In the genomic region with DNA sequence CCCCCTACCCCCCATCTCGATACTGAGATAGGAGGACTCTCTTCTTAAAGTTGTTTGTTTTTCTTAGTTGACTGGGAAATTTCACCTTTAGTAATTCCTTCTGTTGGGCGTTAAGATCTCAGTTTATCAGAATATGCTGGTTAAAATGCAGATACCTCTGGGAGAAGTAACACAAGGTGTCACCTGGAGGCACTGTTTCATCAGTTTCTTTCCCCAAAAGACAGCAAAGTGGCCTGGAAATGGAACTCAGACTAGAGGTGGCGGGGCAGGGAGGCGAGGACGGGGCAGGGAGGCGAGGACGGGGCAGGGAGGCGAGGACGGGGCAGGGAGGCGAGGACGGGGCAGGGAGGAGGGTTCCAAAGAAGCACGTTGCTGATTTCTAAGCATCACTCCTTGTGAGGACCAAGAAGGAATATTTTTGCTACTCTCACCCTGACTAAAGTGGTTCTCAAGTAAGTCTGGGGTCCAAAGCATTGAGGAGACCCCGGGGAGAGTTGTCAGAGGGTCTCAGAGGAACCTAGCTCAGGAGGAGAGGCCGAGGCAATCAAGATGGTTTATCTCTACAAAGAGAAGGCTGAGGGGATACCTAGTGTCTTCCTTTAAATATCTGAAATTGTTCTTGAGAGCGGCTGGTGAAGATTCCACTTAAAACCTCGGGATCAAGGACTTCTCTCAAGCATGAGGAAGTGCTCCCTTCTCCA, we compare ENCODE assay signal across 17 cellular contexts.
A peak's percentile ranks its signal among the peaks of the same experiment; 100 is the strongest.
DNase-seq lines count a peak whose midpoint lies in the region; ATAC-seq, FAIRE-seq and TF ChIP-seq lines count a peak whose summit lies in the region.
"Had no signal": no experiment of that assay in that cellular context is flagged by ENCODE, and none has a peak within 500 bp of the region (broad histone marks: within the 10 kb centered on the region; RNA-seq: fewer than 3 reads in every experiment).

No MANE protein-coding gene starts in this region.

- H3F3A ChIP-seq in neural cell (ENCODE audit: insufficient read depth, low read length, poor library complexity, severe bottlenecking) (no peaks in the 10 kb centered on the region), MM.1S (ENCODE audit: insufficient read depth, low read length) (no peaks in the 10 kb centered on the region)

- no peak overlapping the region for H3K27ac Mint-ChIP-seq in Caco-2 (ENCODE audit: unreplicated experiment)

- H3K9me3 ChIP-seq in Caco-2 = no peaks in the 10 kb centered on the region
- no peaks in the 10 kb centered on the region for H3K9me3 ChIP-seq in neural cell (ENCODE audit: low read length)
- no peaks in the 10 kb centered on the region for H3K9me3 ChIP-seq in body of pancreas
- H3K9me3 ChIP-seq in MM.1S (replicated peaks; ENCODE audit: insufficient read depth, low read length) = no peaks in the 10 kb centered on the region

- no peaks in the 10 kb centered on the region for H3K79me2 ChIP-seq in neural cell (replicated peaks; ENCODE audit: insufficient read depth, low read length)
- H3K79me2 ChIP-seq in MM.1S (ENCODE audit: low read length) = no peaks in the 10 kb centered on the region

- intact Hi-C loops in Caco-2 (cut with micrococcal nuclease; ENCODE audit: unreplicated experiment) = loop anchor here (2.0 kb wide), 1 partner anchor 76 kb away; no protein-coding TSS in a partner anchor
- intact Hi-C loops in body of pancreas (cut with DNase I) = no loop called here

- H3K4me1 Mint-ChIP-seq in Caco-2 (ENCODE audit: low read depth, unreplicated experiment) = no peaks in the 10 kb centered on the region

- no peak for TF ChIP-seq EP300 in neural cell (conservative IDR thresholded peaks at IDR 0.05; ENCODE audit: poor library complexity, severe bottlenecking)

- TF ChIP-seq CTCF in Caco-2 (IDR thresholded peaks at IDR 0.05; ENCODE audit: insufficient read depth in 1 of 2, low read depth in 1 of 2, low read length in 1 of 2, severe bottlenecking in 1 of 2, unreplicated experiment in 1 of 2) = peak; percentile 24 to 28
- TF ChIP-seq CTCF in neural cell (IDR thresholded peaks at IDR 0.05; ENCODE audit: poor library complexity, severe bottlenecking) = peak; percentile 9
- TF ChIP-seq CTCF in body of pancreas (IDR thresholded peaks at IDR 0.05) = no peak
- no peak for TF ChIP-seq CTCF in MM.1S (IDR thresholded peaks at IDR 0.05; ENCODE audit: low read length)

- H2AFZ ChIP-seq in neural cell (ENCODE audit: low read depth, low read length) (no peak overlapping the region), MM.1S (ENCODE audit: low read length) (no peak overlapping the region)
- H2AFZ ChIP-seq: GM23338 had no signal

- H3K27ac ChIP-seq in neural cell (ENCODE audit: low read length) (no peak overlapping the region), body of pancreas (no peak overlapping the region), MM.1S (ENCODE audit: low read length) (no peak overlapping the region)
- H3K27ac ChIP-seq: 22Rv1 had no signal

- TF ChIP-seq RAD21 in neural cell (conservative IDR thresholded peaks at IDR 0.05) = no peak

- peaks cover 3% of the 10 kb centered on the region for H3K27me3 Mint-ChIP-seq in Caco-2 (ENCODE audit: insufficient read depth, unreplicated experiment)

- DNase-seq in DMS53 (lab: John Stamatoyannopoulos, UW) = peak; percentile 22
- DNase-seq in DMS53 treated with DMSO at 0.1 percent for 48 hours (lab: John Stamatoyannopoulos, UW; ENCODE audit: unreplicated experiment) = no peak
- peak in 1 of 2 experiments; percentile 11 for DNase-seq in Caco-2
- peak; percentile 12 for DNase-seq in RPMI8226
- no peak for DNase-seq in body of pancreas
- no peak for DNase-seq in GM12891 (ENCODE audit: insufficient read length, low spot score)
- no peak for DNase-seq in MM.1S
- DNase-seq: DMS153, KG1, NCI-H1092 treated with DMSO at 0.1 percent for 48 hours, NCI-H1694 treated with DMSO at 0.1 percent for 48 hours, NCI-H446, Right ventricle myocardium superior had no signal

- H3K4me1 ChIP-seq in Caco-2 (no peaks in the 10 kb centered on the region), body of pancreas (no peaks in the 10 kb centered on the region), MM.1S (ENCODE audit: low read length) (no peaks in the 10 kb centered on the region)

- H3K9ac ChIP-seq in neural cell (ENCODE audit: low read length) (no peak overlapping the region), MM.1S (ENCODE audit: low read length) (no peak overlapping the region)

- no peaks in the 10 kb centered on the region for H3K36me3 Mint-ChIP-seq in Caco-2 (ENCODE audit: insufficient read depth, unreplicated experiment)

- H3K4me3 Mint-ChIP-seq in Caco-2 (ENCODE audit: unreplicated experiment) = no peak overlapping the region
- H3K4me3 Mint-ChIP-seq: GM23338 had no signal

- H3K4me3 ChIP-seq in Caco-2 (ENCODE audit: low read depth, low read length) (no peak overlapping the region), neural cell (ENCODE audit: low read length) (no peak overlapping the region), body of pancreas (no peak overlapping the region), MM.1S (ENCODE audit: low read length) (no peak overlapping the region)
- H3K4me3 ChIP-seq: GM23338 had no signal

- H3K27me3 ChIP-seq in Caco-2 (replicated peaks; ENCODE audit: control insufficient read depth, insufficient read depth, low read length) (no peaks in the 10 kb centered on the region), neural cell (ENCODE audit: insufficient read depth, low read depth, low read length) (no peaks in the 10 kb centered on the region), body of pancreas (peaks cover 0 to 3% of the 10 kb centered on the region in 2 donors), MM.1S (replicated peaks; ENCODE audit: insufficient read depth, low read length) (no peaks in the 10 kb centered on the region)

- no TSS peak for BruUV-seq in Caco-2 (replicated peaks; lab: Mats Ljungman, UMichigan)

- H3K4me2 ChIP-seq in neural cell (ENCODE audit: low read length) (no peak overlapping the region), MM.1S (ENCODE audit: low read depth, low read length) (no peak overlapping the region)
- H3K4me2 ChIP-seq: GM23338 had no signal

- no peak for ATAC-seq in body of pancreas
- ATAC-seq: GM23338 had no signal

- 45 to 54% methylated on average over 16 of the region's 16 CpGs for whole genome bisulfite sequencing in body of pancreas, 2 donors

- FAIRE-seq in GM12891 (lab: Jason Lieb, UNC) = no peak
- FAIRE-seq: GM18507 had no signal

- POLR2A ChIA-PET in Caco-2 (lab: Charles Lee) = no interaction called here

- H3K9me3 Mint-ChIP-seq in Caco-2 (ENCODE audit: unreplicated experiment) = no peaks in the 10 kb centered on the region
- H3K9me3 Mint-ChIP-seq: GM23338 had no signal

- H3K36me3 ChIP-seq in Caco-2 (ENCODE audit: control insufficient read depth, insufficient read depth, low read length) (no peaks in the 10 kb centered on the region), neural cell (ENCODE audit: insufficient read depth, low read length) (no peaks in the 10 kb centered on the region), body of pancreas (replicated peaks in 1 of 2; ENCODE audit: insufficient read depth in 1 of 2, low read depth in 2 of 2) (no peaks in the 10 kb centered on the region), MM.1S (replicated peaks; ENCODE audit: insufficient read depth, low read length) (no peaks in the 10 kb centered on the region)

- H3K9me2 ChIP-seq in neural cell (ENCODE audit: insufficient read depth, low read length) (no peaks in the 10 kb centered on the region), MM.1S (replicated peaks; ENCODE audit: insufficient read depth, low read length) (no peaks in the 10 kb centered on the region)

- TF ChIP-seq POLR2A in body of pancreas (IDR thresholded peaks at IDR 0.05) (no peak), GM12891 (IDR thresholded peaks at IDR 0.05; ENCODE audit: low read depth, low read length) (no peak)

- CTCF ChIA-PET in Caco-2 (lab: Charles Lee) = no interaction called here

- no peaks in the 10 kb centered on the region for H4K20me1 ChIP-seq in neural cell (ENCODE audit: insufficient read depth)
- H4K20me1 ChIP-seq in MM.1S (ENCODE audit: insufficient read depth, low read length) = no peaks in the 10 kb centered on the region

TF ChIP-seq in neural cell, 6 proteins besides CTCF, POLR2A, EP300 and RAD21 (continues in another document):
- no peak for TF ChIP-seq POLR2AphosphoS5 (IDR thresholded peaks at IDR 0.05)
- TF ChIP-seq MXI1 (conservative IDR thresholded peaks at IDR 0.05; ENCODE audit: poor library complexity, severe bottlenecking) = no peak

TF ChIP-seq in GM12891, 5 proteins besides CTCF, POLR2A, EP300 and RAD21:
- TF ChIP-seq TAF1 (IDR thresholded peaks at IDR 0.05; ENCODE audit: low read depth, low read length) = no peak
- no peak for TF ChIP-seq PAX5 (IDR thresholded peaks at IDR 0.05; ENCODE audit: insufficient read depth, low read length, severe bottlenecking)
- no peak for TF ChIP-seq POLR2AphosphoS5 (IDR thresholded peaks at IDR 0.05; ENCODE audit: low read depth, low read length)
- no peak for TF ChIP-seq POU2F2 (IDR thresholded peaks at IDR 0.05; ENCODE audit: low read depth, low read length)
- no peak for TF ChIP-seq SPI1 (IDR thresholded peaks at IDR 0.05; ENCODE audit: low read depth, low read length)

Comparison
In these comparisons a context has a peak if more than half of its experiments do, and no peak if none do; other contexts are left out.
1. DNase-seq: peak in DMS53 (single experiment) and RPMI8226 (single experiment); none in DMS53 treated with DMSO at 0.1 percent for 48 hours (single experiment), body of pancreas (0 of 4), GM12891 (single experiment) and MM.1S (single experiment).
2. CTCF ChIP-seq: peak in Caco-2 (2 of 2) and neural cell (single experiment); none in body of pancreas (0 of 7) and MM.1S (single experiment).